ENCODE assay signal across 8 cellular contexts in genomic region chr4:20251796-20252655, GRCh38. TPM values are rescaled to one million over a fixed set of nuclear protein-coding genes. Genes with fewer than 3 reads are reported as not detected.
DNase-seq lines count a peak whose midpoint lies in the region; ATAC-seq, FAIRE-seq and TF ChIP-seq lines count a peak whose summit lies in the region.

A gene with protein sequence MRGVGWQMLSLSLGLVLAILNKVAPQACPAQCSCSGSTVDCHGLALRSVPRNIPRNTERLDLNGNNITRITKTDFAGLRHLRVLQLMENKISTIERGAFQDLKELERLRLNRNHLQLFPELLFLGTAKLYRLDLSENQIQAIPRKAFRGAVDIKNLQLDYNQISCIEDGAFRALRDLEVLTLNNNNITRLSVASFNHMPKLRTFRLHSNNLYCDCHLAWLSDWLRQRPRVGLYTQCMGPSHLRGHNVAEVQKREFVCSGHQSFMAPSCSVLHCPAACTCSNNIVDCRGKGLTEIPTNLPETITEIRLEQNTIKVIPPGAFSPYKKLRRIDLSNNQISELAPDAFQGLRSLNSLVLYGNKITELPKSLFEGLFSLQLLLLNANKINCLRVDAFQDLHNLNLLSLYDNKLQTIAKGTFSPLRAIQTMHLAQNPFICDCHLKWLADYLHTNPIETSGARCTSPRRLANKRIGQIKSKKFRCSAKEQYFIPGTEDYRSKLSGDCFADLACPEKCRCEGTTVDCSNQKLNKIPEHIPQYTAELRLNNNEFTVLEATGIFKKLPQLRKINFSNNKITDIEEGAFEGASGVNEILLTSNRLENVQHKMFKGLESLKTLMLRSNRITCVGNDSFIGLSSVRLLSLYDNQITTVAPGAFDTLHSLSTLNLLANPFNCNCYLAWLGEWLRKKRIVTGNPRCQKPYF (N-terminal part only) (plus strand): TSS chr4:20251905. CDS start chr4:20253816, 1,911 bp downstream.

- in situ Hi-C loops in GM12878 (cut with MboI): no loop called here

- TF ChIP-seq POLR2A in GM12878 (IDR thresholded peaks at IDR 0.05; ENCODE audit: low read depth, low read length) (no peak), sigmoid colon (IDR thresholded peaks at IDR 0.05) (peak; percentile 60 to 67)

- no peak for TF ChIP-seq EP300 in GM12878 (IDR thresholded peaks at IDR 0.05; ENCODE audit: borderline replicate concordance in 1 of 2, control insufficient read depth in 1 of 2, low read depth in 2 of 2, low read length in 2 of 2)
- no peak for TF ChIP-seq EP300 in sigmoid colon (IDR thresholded peaks at IDR 0.05)

- FAIRE-seq in GM12878 (lab: Jason Lieb, UNC): no peak

- POLR2A ChIA-PET in GM12878 (lab: Charles Lee): no interaction called here

- no peaks in the 10 kb centered on the region for H4K20me1 ChIP-seq in GM12878 (ENCODE audit: control insufficient read depth, insufficient read depth)

- no peak within 1 kb of the TSS for H3K4me2 ChIP-seq in GM12878 (ENCODE audit: control insufficient read depth, insufficient read depth)

- CTCF ChIA-PET in GM12878 (lab: Yijun Ruan, JAX): no interaction called here

- no peaks in the 10 kb centered on the region for H3K79me2 ChIP-seq in GM12878 (ENCODE audit: control insufficient read depth, insufficient read depth, low read length)

- ATAC-seq in GM21367 (IDR thresholded peaks at IDR 0.05; ENCODE audit: unreplicated experiment): peak; percentile 50
- peak; percentile 77 for ATAC-seq in HG03571 (IDR thresholded peaks at IDR 0.05; ENCODE audit: unreplicated experiment)
- ATAC-seq in GM12878: peak; percentile 88

- SMC1A ChIA-PET in GM12878 (lab: Charles Lee; ENCODE audit: uncharacterized antibody, unreplicated experiment): no interaction called here

- no peak within 1 kb of the TSS for H2AFZ ChIP-seq in GM12878 (ENCODE audit: control insufficient read depth, low read depth, low read length)

- H3K9me3 ChIP-seq in GM12878 (replicated peaks; ENCODE audit: control insufficient read depth, insufficient read depth, low read length) (no peaks in the 10 kb centered on the region; the same call in 2 of the 3 replicates), sigmoid colon (no peaks in the 10 kb centered on the region)

- no peak within 1 kb of the TSS for H3K9ac ChIP-seq in GM12878 (ENCODE audit: control insufficient read depth, insufficient read depth, low read length)

- H3K4me3 ChIP-seq in GM12878 (0 out of 2 replicates have a peak within 1 kb of the TSS, but pooled peaks have one; percentile 16), iPS-11a (ENCODE audit: low read depth, low read length) (peak within 1 kb of the TSS; percentile 73), sigmoid colon (peak within 1 kb of the TSS; percentile 54 to 74 (median 72))

- H3K27ac ChIP-seq in GM12878 (ENCODE audit: control insufficient read depth, insufficient read depth): no peak within 1 kb of the TSS
- H3K27ac ChIP-seq in sigmoid colon: peak within 1 kb of the TSS; percentile 68 to 84 (median 79)

- H3K4me1 ChIP-seq in GM12878 (ENCODE audit: control insufficient read depth, insufficient read depth, low read length) (no peaks in the 10 kb centered on the region), sigmoid colon (peaks cover 0 to 45% (median 26%) of the 10 kb centered on the region in 4 donors)

- no peak for TF ChIP-seq CTCF in GM12878 (IDR thresholded peaks at IDR 0.05 in 2 of 3, conservative IDR thresholded peaks at IDR 0.05 in 1 of 3; ENCODE audit: control insufficient read depth in 2 of 3, extremely low read depth in 1 of 3, insufficient read depth in 1 of 3, low read depth in 3 of 3, low read length in 3 of 3)
- TF ChIP-seq CTCF in sigmoid colon (IDR thresholded peaks at IDR 0.05): no peak

- BruUV-seq in GM12878 (replicated peaks; lab: Mats Ljungman, UMichigan): no TSS peak

- peak; percentile 25 for DNase-seq in DMS153 treated with DMSO at 0.1 percent for 48 hours (lab: John Stamatoyannopoulos, UW; ENCODE audit: unreplicated experiment)
- peak; percentile 10 for DNase-seq in NOMO-1 treated with DMSO at 0.1 percent for 48 hours (lab: John Stamatoyannopoulos, UW; ENCODE audit: unreplicated experiment)
- no peak for DNase-seq in GM12878 (ENCODE audit: low read depth, low spot score)
- DNase-seq in sigmoid colon: peak; percentile 95
- no peak for DNase-seq in activated effector memory CD4-positive, alpha-beta T cell treated with anti-CD3 and anti-CD28 coated beads, Interleukin-2, amount 50 U/mL, for 16 hours

- WGBS in GM12878 (ENCODE audit: insufficient coverage, insufficient replicate concordance, low lambda C conversion rate, missing lambda C conversion rate): 4% methylated on average over 52 of the region's 85 CpGs
- WGBS in sigmoid colon, 2 donors: 1% methylated on average over 85 of the region's 85 CpGs

- TF ChIP-seq RAD21 in GM12878 (IDR thresholded peaks at IDR 0.05; ENCODE audit: insufficient read depth, low read depth, low read length): no peak

- H3K27me3 ChIP-seq in GM12878 (replicated peaks in 1 of 2; ENCODE audit: control insufficient read depth in 2 of 2, insufficient read depth in 2 of 2, low read length in 1 of 2): peaks cover 4 to 12% of the 10 kb centered on the region in 2 experiments
- H3K27me3 ChIP-seq in sigmoid colon: peaks cover 0 to 40% (median 5%) of the 10 kb centered on the region in 3 donors

- intact Hi-C loops in GM12878 (cut with micrococcal nuclease; ENCODE audit: unreplicated experiment) (no loop called here), sigmoid colon (cut with DNase I) (loop anchor here (5.0 to 10.0 kb wide), 4 partner anchors 175 to 1565 kb away; no protein-coding TSS in a partner anchor)

- H3K36me3 ChIP-seq in GM12878 (ENCODE audit: control insufficient read depth in 2 of 2, insufficient read depth in 2 of 2, low read length in 1 of 2) (no peaks in the 10 kb centered on the region), sigmoid colon (no peaks in the 10 kb centered on the region)

- RAD21 ChIA-PET in GM12878 (lab: Charles Lee; ENCODE audit: unreplicated experiment): no interaction called here

TF ChIP-seq in GM12878, 131 proteins besides CTCF, POLR2A, EP300 and RAD21 (continues in another document):
- no peak for TF ChIP-seq CBX5 (IDR thresholded peaks at IDR 0.05; ENCODE audit: low read depth)
- no peak for TF ChIP-seq HDAC2 (IDR thresholded peaks at IDR 0.05)
- TF ChIP-seq, protein P1, sequence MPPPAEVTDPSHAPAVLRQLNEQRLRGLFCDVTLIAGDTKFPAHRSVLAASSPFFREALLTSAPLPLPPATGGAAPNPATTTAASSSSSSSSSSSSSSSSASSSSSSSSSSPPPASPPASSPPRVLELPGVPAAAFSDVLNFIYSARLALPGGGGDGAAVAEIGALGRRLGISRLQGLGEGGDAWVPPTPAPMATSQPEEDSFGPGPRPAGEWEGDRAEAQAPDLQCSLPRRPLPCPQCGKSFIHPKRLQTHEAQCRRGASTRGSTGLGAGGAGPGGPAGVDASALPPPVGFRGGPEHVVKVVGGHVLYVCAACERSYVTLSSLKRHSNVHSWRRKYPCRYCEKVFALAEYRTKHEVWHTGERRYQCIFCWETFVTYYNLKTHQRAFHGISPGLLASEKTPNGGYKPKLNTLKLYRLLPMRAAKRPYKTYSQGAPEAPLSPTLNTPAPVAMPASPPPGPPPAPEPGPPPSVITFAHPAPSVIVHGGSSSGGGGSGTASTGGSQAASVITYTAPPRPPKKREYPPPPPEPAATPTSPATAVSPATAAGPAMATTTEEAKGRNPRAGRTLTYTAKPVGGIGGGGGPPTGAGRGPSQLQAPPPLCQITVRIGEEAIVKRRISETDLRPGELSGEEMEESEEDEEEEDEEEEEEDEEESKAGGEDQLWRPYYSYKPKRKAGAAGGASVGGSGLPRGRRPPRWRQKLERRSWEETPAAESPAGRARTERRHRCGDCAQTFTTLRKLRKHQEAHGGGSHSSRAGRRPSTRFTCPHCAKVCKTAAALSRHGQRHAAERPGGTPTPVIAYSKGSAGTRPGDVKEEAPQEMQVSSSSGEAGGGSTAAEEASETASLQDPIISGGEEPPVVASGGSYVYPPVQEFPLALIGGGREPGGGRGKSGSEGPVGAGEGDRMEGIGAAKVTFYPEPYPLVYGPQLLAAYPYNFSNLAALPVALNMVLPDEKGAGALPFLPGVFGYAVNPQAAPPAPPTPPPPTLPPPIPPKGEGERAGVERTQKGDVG (CRISPR knock-in tag; IDR thresholded peaks at IDR 0.05): no peak
- no peak for TF ChIP-seq ESRRA (IDR thresholded peaks at IDR 0.05; ENCODE audit: low read length)
- TF ChIP-seq, protein P2, sequence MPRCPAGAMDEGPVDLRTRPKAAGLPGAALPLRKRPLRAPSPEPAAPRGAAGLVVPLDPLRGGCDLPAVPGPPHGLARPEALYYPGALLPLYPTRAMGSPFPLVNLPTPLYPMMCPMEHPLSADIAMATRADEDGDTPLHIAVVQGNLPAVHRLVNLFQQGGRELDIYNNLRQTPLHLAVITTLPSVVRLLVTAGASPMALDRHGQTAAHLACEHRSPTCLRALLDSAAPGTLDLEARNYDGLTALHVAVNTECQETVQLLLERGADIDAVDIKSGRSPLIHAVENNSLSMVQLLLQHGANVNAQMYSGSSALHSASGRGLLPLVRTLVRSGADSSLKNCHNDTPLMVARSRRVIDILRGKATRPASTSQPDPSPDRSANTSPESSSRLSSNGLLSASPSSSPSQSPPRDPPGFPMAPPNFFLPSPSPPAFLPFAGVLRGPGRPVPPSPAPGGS (IDR thresholded peaks at IDR 0.05; ENCODE audit: borderline replicate concordance, insufficient read depth, low read depth, low read length, poor library complexity, severe bottlenecking): no peak
- TF ChIP-seq TCF12 (IDR thresholded peaks at IDR 0.05; ENCODE audit: low read depth, low read length): peak; percentile 18; the same call in 1 of the 2 replicates
- TF ChIP-seq YBX1 (IDR thresholded peaks at IDR 0.05): no peak

RNA-seq across cellular contexts. Expression of the gene that starts here (rescaled TPM):
- total RNA-seq in GM12878 (2013; cell fraction: nucleolus; rRNA removed): 0.13 TPM in 1 of 2 replicates, not detected in the other
- not detected in 2 replicates for total RNA-seq in GM12878 (2014; rRNA removed)
- not detected in 2 replicates for total RNA-seq in GM12878 (2014; rRNA removed; fragmentation: Illumina TruSeq; extraction: Trizol)
- 0.05 and 0.24 TPM in 2 replicates for total RNA-seq in GM12878 (2021)
- polyA plus RNA-seq in GM12878 (2011; ENCODE audit: low read depth): not detected
- polyA plus RNA-seq in GM12878 (2011; rRNA removed): not detected in 2 replicates
- not detected in 2 replicates for polyA plus RNA-seq in GM12878 (2011; cell fraction: cytosol; rRNA removed)
- not detected in 2 replicates for polyA plus RNA-seq in GM12878 (2011; cell fraction: nucleus; rRNA removed)
- polyA plus RNA-seq in GM12878 (2012): 0.27 TPM in 1 of 2 replicates, not detected in the other
- not detected in 2 replicates for polyA plus RNA-seq in GM12878 (2014; fragmentation: Illumina TruSeq; extraction: Trizol)
- not detected for polyA plus RNA-seq in GM12878 (2014; fragmentation: Nextera tagmentation; extraction: Ambion mirVana)
- polyA plus RNA-seq in GM12878 (2014; rRNA removed): not detected in 2 replicates
- under 1 TPM in 1 of 2 experiments, not detected in 1; 0.01 TPM for polyA plus RNA-seq in GM12878 (2016; fragmentation: Nextera tagmentation; extraction: Ambion mirVana)
- polyA minus RNA-seq in GM12878 (2011; rRNA and poly(A)+ RNA removed): not detected in 2 replicates
- polyA minus RNA-seq in GM12878 (2011; cell fraction: cytosol; rRNA and poly(A)+ RNA removed): not detected in 2 replicates
- not detected in 2 replicates for polyA minus RNA-seq in GM12878 (2011; cell fraction: nucleus; rRNA and poly(A)+ RNA removed)
- total RNA-seq in sigmoid colon: 10 to 100 TPM; 27.0 to 49.0 (median 34.9) TPM
- polyA plus RNA-seq in sigmoid colon: 1 to 10 TPM in 2 of 3 donors, under 1 TPM in 1; 0.23 to 2.6 (median 1.2) TPM

Comparison
In these comparisons a context has a peak if more than half of its experiments do, and no peak if none do; other contexts are left out.
1. RNA of the gene that starts here (total RNA-seq): 27.0 to 49.0 TPM in sigmoid colon; 0.05 to 0.24 TPM in GM12878; every median in the first group is over 10 times any median in the second.
2. Peak in ATAC-seq and H3K4me3 ChIP-seq in GM12878; RNA of the gene not detected or under 1 TPM.
3. DNase-seq: peak in DMS153 treated with DMSO at 0.1 percent for 48 hours (single experiment), NOMO-1 treated with DMSO at 0.1 percent for 48 hours (single experiment) and sigmoid colon (single experiment); none in GM12878 (single experiment) and activated effector memory CD4-positive, alpha-beta T cell treated with anti-CD3 and anti-CD28 coated beads, Interleukin-2, amount 50 U/mL, for 16 hours (single experiment).
4. H3K4me3 ChIP-seq: peak in every context shown above with its lines; median percentile 73 in iPS-11a; 72 in sigmoid colon; 16 in GM12878.
5. Peak in every context shown above with its lines, with median percentiles within 50 percentile points of each other: ATAC-seq.